In the genomic region with DNA sequence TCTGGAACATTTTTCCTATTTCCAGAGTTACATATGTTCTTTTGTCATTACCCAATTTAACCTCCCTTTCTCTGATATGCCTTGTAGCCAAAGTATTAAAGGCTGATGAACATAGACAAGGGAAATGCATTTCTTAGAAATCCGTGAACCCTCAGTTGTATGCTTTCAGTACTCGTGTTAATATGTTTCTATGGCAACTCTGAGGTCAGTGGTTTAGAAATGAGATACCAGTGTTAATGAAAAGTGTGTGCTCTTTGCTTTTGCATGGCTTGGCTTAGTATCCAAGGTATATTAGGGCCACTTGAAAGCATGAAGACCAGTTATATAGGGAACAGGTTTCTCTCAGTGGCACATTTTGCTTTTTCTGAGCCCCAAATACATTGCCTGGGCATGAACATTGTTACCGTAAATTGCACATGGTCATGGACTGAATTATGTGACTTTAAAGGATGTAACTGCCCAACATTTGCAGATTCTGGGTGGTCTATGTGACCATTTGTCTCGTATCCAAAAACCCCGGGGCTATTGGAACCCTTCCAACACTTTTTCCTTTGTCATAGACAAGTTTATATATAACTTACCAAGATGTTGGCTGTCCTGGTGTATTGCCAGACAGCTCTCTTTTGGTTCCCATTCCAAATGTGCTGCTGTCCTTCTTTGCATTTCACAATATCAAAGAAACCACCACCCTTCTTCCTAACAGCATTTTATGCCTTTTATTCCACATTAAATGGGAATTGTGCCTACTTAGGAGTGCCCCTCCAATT, we compare ENCODE assay signal across 2 cellular contexts.
A peak's percentile ranks its signal among the peaks of the same experiment; 100 is the strongest.
TF ChIP-seq lines count a peak whose summit lies in the region.

No MANE protein-coding gene starts in this region.

TF ChIP-seq in IMR-90, 13 proteins besides CTCF, POLR2A, EP300 and RAD21:
- TF ChIP-seq MAFK (IDR thresholded peaks at IDR 0.05; ENCODE audit: low read depth, low read length) (no peak), MXI1 (IDR thresholded peaks at IDR 0.05; ENCODE audit: borderline replicate concordance, low read depth, low read length) (no peak), SMC3 (IDR thresholded peaks at IDR 0.05; ENCODE audit: low read depth, low read length) (no peak), CHD1 (IDR thresholded peaks at IDR 0.05; ENCODE audit: low read depth, low read length) (no peak), MAZ (IDR thresholded peaks at IDR 0.05; ENCODE audit: borderline replicate concordance, low read depth, low read length) (no peak), USF2 (IDR thresholded peaks at IDR 0.05; ENCODE audit: low read depth, low read length) (no peak), CEBPB (IDR thresholded peaks at IDR 0.05; ENCODE audit: low read depth, low read length) (no peak)

TF ChIP-seq in K562, 482 proteins besides CTCF, POLR2A, EP300 and RAD21:
- TF ChIP-seq RCOR1 (IDR thresholded peaks at IDR 0.05; ENCODE audit: borderline replicate concordance in 1 of 2, low read depth in 2 of 2, low read length in 2 of 2) (no peak), YY1 (IDR thresholded peaks at IDR 0.05; ENCODE audit: borderline replicate concordance in 1 of 3, control insufficient read depth in 1 of 3, extremely low read depth in 1 of 3, insufficient read depth in 3 of 3, insufficient read length in 1 of 3, insufficient replicate concordance in 2 of 3, low read depth in 1 of 3, low read length in 2 of 3) (no peak), ZNF165 (CRISPR knock-in tag; IDR thresholded peaks at IDR 0.05; ENCODE audit: borderline replicate concordance) (no peak), ZNF76 (CRISPR knock-in tag; IDR thresholded peaks at IDR 0.05; ENCODE audit: borderline replicate concordance) (no peak), TCF3 (CRISPR knock-in tag; IDR thresholded peaks at IDR 0.05) (no peak), ZFP1 (CRISPR knock-in tag; IDR thresholded peaks at IDR 0.05) (no peak), NBN (IDR thresholded peaks at IDR 0.05; ENCODE audit: low read depth) (no peak), RFX1 (IDR thresholded peaks at IDR 0.05) (peak; percentile 65)
